In genomic region chr11:64844330-64845124, GRCh38 we compare ENCODE assay signal across 8 cellular contexts. TPM values are rescaled to one million over a fixed set of nuclear protein-coding genes. Genes with fewer than 3 reads are reported as not detected.
DNase-seq lines count a peak whose midpoint lies in the region; ATAC-seq and TF ChIP-seq lines count a peak whose summit lies in the region.

Gene CDC42BPG (minus strand): TSS chr11:64844653. CDS start chr11:64844569, 84 bp downstream.

- no peaks in the 10 kb centered on the region for H3K36me3 Mint-ChIP-seq in activated T-helper 2 cell treated with anti-CD3 and anti-CD28 coated beads, Interferon-gamma antibody, Interleukin-2, Interleukin-4, amounts not matched to agents 10 μg/mL and 5 μg/mL and 100 μg/mL, durations not matched to agents 14 hours and 24 hours and 36 hours (ENCODE audit: low read depth)

- BruUV-seq in PC-3 (replicated peaks; lab: Mats Ljungman, UMichigan): no TSS peak

- peaks cover 28% of the 10 kb centered on the region for H3K79me2 ChIP-seq in PC-3 (ENCODE audit: low read length)
- H3K79me2 ChIP-seq in neural cell (replicated peaks; ENCODE audit: insufficient read depth, low read length): no peaks in the 10 kb centered on the region

- no peaks in the 10 kb centered on the region for H3K27me3 ChIP-seq in PC-3 (ENCODE audit: low read length)
- H3K27me3 ChIP-seq in neural cell (ENCODE audit: insufficient read depth, low read depth, low read length): peaks cover 25% of the 10 kb centered on the region

- H2AFZ ChIP-seq in PC-3 (ENCODE audit: low read length) (peak within 1 kb of the TSS; percentile 89), neural cell (ENCODE audit: low read depth, low read length) (no peak within 1 kb of the TSS)

- TF ChIP-seq RAD21 in neural cell (conservative IDR thresholded peaks at IDR 0.05): peak; percentile 13

- H3K36me3 ChIP-seq in PC-3 (ENCODE audit: low read depth, low read length): peaks cover 4% of the 10 kb centered on the region; the same call in 1 of the 2 replicates
- no peaks in the 10 kb centered on the region for H3K36me3 ChIP-seq in neural cell (ENCODE audit: insufficient read depth, low read length)

- H3K4me1 ChIP-seq in PC-3 (ENCODE audit: insufficient read depth, low read length): peaks cover 43% of the 10 kb centered on the region

- peak within 1 kb of the TSS; percentile 77 for H3K4me3 Mint-ChIP-seq in activated T-helper 2 cell treated with anti-CD3 and anti-CD28 coated beads, Interferon-gamma antibody, Interleukin-2, Interleukin-4, amounts not matched to agents 10 μg/mL and 5 μg/mL and 100 μg/mL, durations not matched to agents 14 hours and 24 hours and 36 hours (ENCODE audit: low read depth)

- H3K27me3 Mint-ChIP-seq in activated T-helper 2 cell treated with anti-CD3 and anti-CD28 coated beads, Interferon-gamma antibody, Interleukin-2, Interleukin-4, amounts not matched to agents 10 μg/mL and 5 μg/mL and 100 μg/mL, durations not matched to agents 14 hours and 24 hours and 36 hours (ENCODE audit: low read depth): no peaks in the 10 kb centered on the region

- DNase-seq in DMS79 treated with DMSO at 0.1 percent for 48 hours (lab: John Stamatoyannopoulos, UW) (peak; percentile 82), KG1 (lab: John Stamatoyannopoulos, UW) (peak; percentile 37), PC-3 (peak; percentile 95), fibroblast of pulmonary artery (ENCODE audit: low read depth) (peak; percentile 61)
- peak; percentile 60 for DNase-seq in activated T-helper 2 cell treated with anti-CD3 and anti-CD28 coated beads, Interferon-gamma antibody, Interleukin-2, Interleukin-4, amounts not matched to agents 10 μg/mL and 5 μg/mL and 100 μg/mL, durations not matched to agents 14 hours and 24 hours and 36 hours (ENCODE audit: low spot score)

- peak within 1 kb of the TSS; percentile 60 for H3K27ac Mint-ChIP-seq in activated T-helper 2 cell treated with anti-CD3 and anti-CD28 coated beads, Interferon-gamma antibody, Interleukin-2, Interleukin-4, amounts not matched to agents 10 μg/mL and 5 μg/mL and 100 μg/mL, durations not matched to agents 14 hours and 24 hours and 36 hours

- no peaks in the 10 kb centered on the region for H3K9me3 Mint-ChIP-seq in activated T-helper 2 cell treated with anti-CD3 and anti-CD28 coated beads, Interferon-gamma antibody, Interleukin-2, Interleukin-4, amounts not matched to agents 10 μg/mL and 5 μg/mL and 100 μg/mL, durations not matched to agents 14 hours and 24 hours and 36 hours

- H3K4me2 ChIP-seq in PC-3 (ENCODE audit: low read length) (peak within 1 kb of the TSS; percentile 97), neural cell (ENCODE audit: low read length) (no peak within 1 kb of the TSS)

- no peak for TF ChIP-seq EP300 in neural cell (conservative IDR thresholded peaks at IDR 0.05; ENCODE audit: poor library complexity, severe bottlenecking)

- H3K9ac ChIP-seq in PC-3 (ENCODE audit: low read length) (peak within 1 kb of the TSS; percentile 72), neural cell (ENCODE audit: low read length) (no peak within 1 kb of the TSS)

- no peaks in the 10 kb centered on the region for H3K9me3 ChIP-seq in PC-3 (ENCODE audit: low read length)
- no peaks in the 10 kb centered on the region for H3K9me3 ChIP-seq in neural cell (ENCODE audit: low read length)

- CTCF ChIA-PET in PC-3 (lab: Charles Lee): interaction anchor here (0.6 to 1.1 kb wide), 11 partner anchors 24 to 342 kb away, joined by 3 to 7 read pairs (median 3); partner anchors contain the start of gene BATF2

- ATAC-seq in PC-3 (peak; percentile 48), GM18519 (IDR thresholded peaks at IDR 0.05; ENCODE audit: low FRiP score, unreplicated experiment) (no peak), GM21515 (IDR thresholded peaks at IDR 0.05; ENCODE audit: unreplicated experiment) (no peak)

- H4K20me1 ChIP-seq in PC-3 (ENCODE audit: low read length): no peaks in the 10 kb centered on the region
- no peaks in the 10 kb centered on the region for H4K20me1 ChIP-seq in neural cell (ENCODE audit: insufficient read depth)

- H3K9me2 ChIP-seq in PC-3 (replicated peaks; ENCODE audit: low read length) (no peaks in the 10 kb centered on the region), neural cell (ENCODE audit: insufficient read depth, low read length) (no peaks in the 10 kb centered on the region)

- peak within 1 kb of the TSS; percentile 83 for H3K4me3 ChIP-seq in PC-3 (ENCODE audit: low read length)
- peak within 1 kb of the TSS; percentile 7 for H3K4me3 ChIP-seq in fibroblast of pulmonary artery (replicated peaks; ENCODE audit: low read depth, low read length)
- peak within 1 kb of the TSS; percentile 21 for H3K4me3 ChIP-seq in neural cell (ENCODE audit: low read length)

- TF ChIP-seq CTCF in PC-3 (conservative IDR thresholded peaks at IDR 0.05; ENCODE audit: low read depth, low read length) (peak; percentile 75), fibroblast of pulmonary artery (IDR thresholded peaks at IDR 0.05; ENCODE audit: low read length, missing control alignments) (peak; percentile 39), neural cell (IDR thresholded peaks at IDR 0.05; ENCODE audit: poor library complexity, severe bottlenecking) (peak; percentile 62)

- H3K27ac ChIP-seq in PC-3 (ENCODE audit: low read length): peak within 1 kb of the TSS; percentile 90
- H3K27ac ChIP-seq in neural cell (ENCODE audit: low read length): no peak within 1 kb of the TSS

- POLR2A ChIA-PET in PC-3 (lab: Charles Lee; ENCODE audit: unreplicated experiment): interaction anchor here (0.6 to 1.7 kb wide), 3 partner anchors 22 to 66 kb away, joined by 4 to 7 read pairs (median 6); no protein-coding TSS in a partner anchor

- peaks cover 21% of the 10 kb centered on the region for H3K4me1 Mint-ChIP-seq in activated T-helper 2 cell treated with anti-CD3 and anti-CD28 coated beads, Interferon-gamma antibody, Interleukin-2, Interleukin-4, amounts not matched to agents 10 μg/mL and 5 μg/mL and 100 μg/mL, durations not matched to agents 14 hours and 24 hours and 36 hours (ENCODE audit: low read depth)

- intact Hi-C loops in PC-3 (cut with micrococcal nuclease): loop anchor here (5.0 kb wide), 1 partner anchor 163 kb away; no protein-coding TSS in a partner anchor
- intact Hi-C loops in activated T-helper 2 cell treated with anti-CD3 and anti-CD28 coated beads, Interferon-gamma antibody, Interleukin-2, Interleukin-4, amounts not matched to agents 10 μg/mL and 5 μg/mL and 100 μg/mL, durations not matched to agents 14 hours and 24 hours and 36 hours (cut with micrococcal nuclease): loop anchor here (5.0 kb wide), 1 partner anchor 273 kb away; the partner anchor contains the start of gene ZNHIT2

- H3F3A ChIP-seq in PC-3 (ENCODE audit: low read length, unreplicated experiment) (no peaks in the 10 kb centered on the region), neural cell (ENCODE audit: insufficient read depth, low read length, poor library complexity, severe bottlenecking) (no peaks in the 10 kb centered on the region)

TF ChIP-seq in neural cell, 6 proteins besides CTCF, POLR2A, EP300 and RAD21:
- TF ChIP-seq TAF1 (IDR thresholded peaks at IDR 0.05; ENCODE audit: low read depth) (no peak), SMC3 (conservative IDR thresholded peaks at IDR 0.05; ENCODE audit: poor library complexity) (peak; percentile 13)

RNA-seq across cellular contexts. Expression of gene CDC42BPG, which starts in this region (rescaled TPM):
- total RNA-seq in PC-3 (2014; rRNA removed): 14.5 and 30.5 TPM in 2 replicates
- 0.07 and 0.32 TPM in 2 replicates for total RNA-seq in activated T-helper 2 cell treated with anti-CD3 and anti-CD28 coated beads, Interferon-gamma antibody, Interleukin-2, Interleukin-4, amounts not matched to agents 10 μg/mL and 5 μg/mL and 100 μg/mL, durations not matched to agents 14 hours and 24 hours and 36 hours
- 0.26 TPM in 1 of 2 replicates, not detected in the other for polyA plus RNA-seq in neural cell
- polyA minus RNA-seq in neural cell: not detected in 2 replicates

Comparison
In these comparisons a context has a peak if more than half of its experiments do, and no peak if none do; other contexts are left out.
1. RNA of gene CDC42BPG (total RNA-seq): 14.5 to 30.5 TPM in PC-3; 0.07 to 0.32 TPM in activated T-helper 2 cell treated with anti-CD3 and anti-CD28 coated beads, Interferon-gamma antibody, Interleukin-2, Interleukin-4, amounts not matched to agents 10 μg/mL and 5 μg/mL and 100 μg/mL, durations not matched to agents 14 hours and 24 hours and 36 hours; every median in the first group is over 10 times any median in the second.
2. Peak in DNase-seq in activated T-helper 2 cell treated with anti-CD3 and anti-CD28 coated beads, Interferon-gamma antibody, Interleukin-2, Interleukin-4, amounts not matched to agents 10 μg/mL and 5 μg/mL and 100 μg/mL, durations not matched to agents 14 hours and 24 hours and 36 hours; RNA of the gene not detected or under 1 TPM.
3. DNase-seq: peak in every context shown above with its lines; median percentile 95 in PC-3; 82 in DMS79 treated with DMSO at 0.1 percent for 48 hours; 61 in fibroblast of pulmonary artery; 60 in activated T-helper 2 cell treated with anti-CD3 and anti-CD28 coated beads, Interferon-gamma antibody, Interleukin-2, Interleukin-4, amounts not matched to agents 10 μg/mL and 5 μg/mL and 100 μg/mL, durations not matched to agents 14 hours and 24 hours and 36 hours; 37 in KG1.
4. H3K4me3 ChIP-seq: peak in every context shown above with its lines; median percentile 83 in PC-3; 21 in neural cell; 7 in fibroblast of pulmonary artery.
5. Peak in every context shown above with its lines, with median percentiles within 50 percentile points of each other: CTCF ChIP-seq.